ENCODE assay signal across 31 cellular contexts in the genomic region with DNA sequence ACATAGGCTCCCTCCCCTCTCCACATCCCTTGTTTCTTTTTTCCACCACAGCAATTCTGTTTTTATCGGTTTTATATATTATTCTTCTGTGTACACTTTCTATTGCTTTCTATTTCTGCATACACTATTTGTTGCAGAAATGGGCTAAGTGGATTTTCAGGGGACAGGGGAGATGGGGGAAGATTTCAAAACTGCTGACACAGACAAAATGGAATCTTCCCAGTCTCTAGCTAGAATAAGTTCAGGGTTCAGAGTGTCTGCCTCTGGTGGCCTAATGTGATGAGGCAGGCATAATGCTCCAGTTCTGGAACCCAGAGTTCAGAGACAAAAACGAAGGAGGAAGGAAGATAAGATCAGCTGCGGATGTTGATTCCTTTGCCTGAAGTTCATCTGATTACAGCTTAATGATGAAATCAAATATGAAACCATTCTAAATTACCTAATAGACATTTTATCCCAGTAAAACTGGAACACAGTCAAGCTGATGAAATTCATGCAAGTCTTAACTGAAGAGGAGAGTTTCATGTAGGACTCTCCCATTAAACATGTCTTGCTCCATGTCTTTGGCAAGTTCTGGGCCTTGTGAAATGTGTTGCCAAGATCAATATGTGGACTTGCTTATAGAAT.
A peak's percentile ranks its signal among the peaks of the same experiment; 100 is the strongest.
DNase-seq lines count a peak whose midpoint lies in the region; ATAC-seq, FAIRE-seq and TF ChIP-seq lines count a peak whose summit lies in the region.
"Had no signal": no experiment of that assay in that cellular context is flagged by ENCODE, and none has a peak within 500 bp of the region (broad histone marks: within the 10 kb centered on the region; RNA-seq: fewer than 3 reads in every experiment).

No MANE protein-coding gene starts in this region.

- peaks cover 5% of the 10 kb centered on the region for H3K4me1 Mint-ChIP-seq in neural progenitor cell
- H3K4me1 Mint-ChIP-seq in T-cell: no peaks in the 10 kb centered on the region
- H3K4me1 Mint-ChIP-seq: memory B cell had no signal

- H3F3A ChIP-seq in OCI-LY1 (ENCODE audit: insufficient read depth, low read length): no peaks in the 10 kb centered on the region
- H3F3A ChIP-seq in neural progenitor cell (ENCODE audit: low read depth): no peaks in the 10 kb centered on the region

- no peaks in the 10 kb centered on the region for H3K79me2 ChIP-seq in OCI-LY1 (ENCODE audit: insufficient read depth, low read length)
- no peaks in the 10 kb centered on the region for H3K79me2 ChIP-seq in neural progenitor cell (ENCODE audit: low read depth)

- TF ChIP-seq CTCF in OCI-LY1 (IDR thresholded peaks at IDR 0.05; ENCODE audit: low read length): peak; percentile 5; the same call in 1 of the 2 replicates
- peak; percentile 22 for TF ChIP-seq CTCF in neural progenitor cell (IDR thresholded peaks at IDR 0.05)
- TF ChIP-seq CTCF in adrenal gland (IDR thresholded peaks at IDR 0.05): no peak

- no peak overlapping the region for H3K9ac ChIP-seq in OCI-LY1 (ENCODE audit: low read length)
- H3K9ac ChIP-seq in neural progenitor cell: no peak overlapping the region
- H3K9ac ChIP-seq: KMS-11 had no signal

- H3K4me2 ChIP-seq in OCI-LY1 (ENCODE audit: low read length) (no peak overlapping the region), neural progenitor cell (no peak overlapping the region)
- H3K4me2 ChIP-seq: KMS-11, smooth muscle cell had no signal

- peak; percentile 21 for DNase-seq in NCI-H82 (lab: John Stamatoyannopoulos, UW)
- no peak for DNase-seq in NCI-H82 treated with DMSO at 0.1 percent for 48 hours (lab: John Stamatoyannopoulos, UW; ENCODE audit: unreplicated experiment)
- DNase-seq in neural progenitor cell (ENCODE audit: low spot score): no peak
- no peak for DNase-seq in LoVo (ENCODE audit: low spot score)
- no peak for DNase-seq in T-cell
- no peak for DNase-seq in adrenal gland
- DNase-seq: activated CD4-positive, alpha-beta T cell treated with anti-CD3 and anti-CD28 coated beads, Interleukin-2, amount 50 U/mL, for 48 hours; activated CD4-positive, CD25-positive, alpha-beta regulatory T cell treated with anti-CD3 and anti-CD28 coated beads, Interleukin-2, amount 50 U/mL, for 72 hours; activated T-cell treated with anti-CD3 and anti-CD28 coated beads, Interleukin-2, amount 50 U/mL, for 48 hours; central memory CD4-positive, alpha-beta T cell; DMS79; GDM1; NCI-H146; NCI-H446; NCI-H748 treated with DMSO at 0.1 percent for 48 hours; nephron progenitor cell; pancreas; retina; RPMI8226; stimulated activated naive CD4-positive, alpha-beta T cell; T-helper 1 cell had no signal

- H3K9me3 ChIP-seq in OCI-LY1 (ENCODE audit: low read length) (no peaks in the 10 kb centered on the region), neural progenitor cell (ENCODE audit: low read depth) (no peaks in the 10 kb centered on the region), adrenal gland (replicated peaks in 1 of 3) (no peaks in the 10 kb centered on the region)
- H3K9me3 ChIP-seq: pancreas, SJSA1 had no signal

- CTCF ChIA-PET in T-cell (lab: Charles Lee): no interaction called here

- H3K27me3 Mint-ChIP-seq in neural progenitor cell (ENCODE audit: insufficient read depth, low read depth) (peaks cover 2% of the 10 kb centered on the region), T-cell (peaks cover 0 to 6% of the 10 kb centered on the region in 2 donors)
- H3K27me3 Mint-ChIP-seq: memory B cell had no signal

- no peak overlapping the region for H2AFZ ChIP-seq in OCI-LY1 (ENCODE audit: low read length)
- H2AFZ ChIP-seq in neural progenitor cell (replicated peaks): no peak overlapping the region

- H3K27ac Mint-ChIP-seq in neural progenitor cell: no peak overlapping the region
- no peak overlapping the region for H3K27ac Mint-ChIP-seq in T-cell
- H3K27ac Mint-ChIP-seq: nephron progenitor cell had no signal

- H3K9me3 Mint-ChIP-seq in neural progenitor cell (no peaks in the 10 kb centered on the region), T-cell (peaks cover 0 to 3% (median 0%) of the 10 kb centered on the region in 3 donors)
- H3K9me3 Mint-ChIP-seq: CD14-positive monocyte, memory B cell had no signal

- intact Hi-C loops in adrenal gland (cut with DNase I): no loop called here

- H3K4me3 ChIP-seq in OCI-LY1 (ENCODE audit: low read depth, low read length, poor library complexity, severe bottlenecking) (no peak overlapping the region), neural progenitor cell (no peak overlapping the region), adrenal gland (no peak overlapping the region)
- H3K4me3 ChIP-seq: pancreas, SJSA1, smooth muscle cell had no signal

- H3K4me3 Mint-ChIP-seq in neural progenitor cell (no peak overlapping the region), T-cell (no peak overlapping the region)
- H3K4me3 Mint-ChIP-seq: CD14-positive monocyte, memory B cell, nephron progenitor cell had no signal

- H3K36me3 Mint-ChIP-seq in neural progenitor cell (no peaks in the 10 kb centered on the region), T-cell (no peaks in the 10 kb centered on the region)
- H3K36me3 Mint-ChIP-seq: CD14-positive monocyte, memory B cell had no signal

- H3K36me3 ChIP-seq in OCI-LY1 (ENCODE audit: insufficient read depth, low read length) (no peaks in the 10 kb centered on the region), neural progenitor cell (no peaks in the 10 kb centered on the region), adrenal gland (replicated peaks in 1 of 2) (no peaks in the 10 kb centered on the region)
- H3K36me3 ChIP-seq: pancreas, SJSA1 had no signal

- no peak for ATAC-seq in T-cell (replicated peaks in 1 of 4)
- ATAC-seq: pancreas had no signal

- no peak overlapping the region for H3K27ac ChIP-seq in OCI-LY1 (ENCODE audit: low read depth, low read length, poor library complexity, severe bottlenecking)
- no peak overlapping the region for H3K27ac ChIP-seq in neural progenitor cell
- no peak overlapping the region for H3K27ac ChIP-seq in adrenal gland
- H3K27ac ChIP-seq: 22Rv1, KMS-11, pancreas, SJSA1 had no signal

- H3K27me3 ChIP-seq in OCI-LY1 (ENCODE audit: insufficient read depth, low read length) (no peaks in the 10 kb centered on the region), neural progenitor cell (no peaks in the 10 kb centered on the region), adrenal gland (no peaks in the 10 kb centered on the region)
- H3K27me3 ChIP-seq: pancreas, SJSA1 had no signal

- no peaks in the 10 kb centered on the region for H4K20me1 ChIP-seq in OCI-LY1 (ENCODE audit: insufficient read depth, low read length)
- H4K20me1 ChIP-seq in neural progenitor cell (ENCODE audit: low read depth): no peaks in the 10 kb centered on the region

- H3K9me2 ChIP-seq in OCI-LY1 (ENCODE audit: low read depth, low read length): no peaks in the 10 kb centered on the region

- WGBS in adrenal gland, 4 donors: 51 to 60% (median 56%) methylated on average over 3 of the region's 3 CpGs

- POLR2A ChIA-PET in T-cell (lab: Charles Lee): no interaction called here

- H3K4me1 ChIP-seq in OCI-LY1 (ENCODE audit: insufficient read depth, low read length, severe bottlenecking): no peaks in the 10 kb centered on the region
- H3K4me1 ChIP-seq in neural progenitor cell: peaks cover 6% of the 10 kb centered on the region
- no peaks in the 10 kb centered on the region for H3K4me1 ChIP-seq in adrenal gland (replicated peaks in 1 of 2)
- H3K4me1 ChIP-seq: pancreas, SJSA1 had no signal

- TF ChIP-seq POLR2A in adrenal gland (IDR thresholded peaks at IDR 0.05): no peak

- peak; percentile 24 for FAIRE-seq in colon (lab: Jason Lieb, UNC)
- FAIRE-seq: endometrium, H54, pancreas had no signal

Comparison
In these comparisons a context has a peak if more than half of its experiments do, and no peak if none do; other contexts are left out.
1. CTCF ChIP-seq: peak in OCI-LY1 (single experiment) and neural progenitor cell (single experiment); none in adrenal gland (0 of 6).